ENCODE assay signal across 21 cellular contexts in the genomic region with DNA sequence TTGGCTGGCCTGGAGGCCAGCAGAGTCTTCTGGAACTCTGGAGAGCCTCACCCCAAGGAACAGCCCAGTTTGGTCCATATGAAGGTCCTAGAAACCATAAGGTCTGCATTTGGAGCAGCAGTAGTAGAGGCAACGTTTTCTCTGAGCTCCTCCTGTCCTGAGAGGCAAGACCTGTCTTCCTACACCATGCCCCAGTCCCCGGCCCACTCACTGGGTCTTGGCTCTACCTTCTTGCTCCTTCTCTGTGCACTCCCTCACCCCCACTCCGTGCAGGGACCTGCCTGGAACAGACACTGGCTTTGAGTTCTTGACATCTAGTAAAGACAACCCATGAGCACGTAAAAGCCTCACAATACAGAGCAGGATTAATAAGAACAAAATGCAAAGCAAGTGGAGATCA.
DNase-seq lines count a peak whose midpoint lies in the region; ATAC-seq lines count a peak whose summit lies in the region.
"Had no signal": no experiment of that assay in that cellular context is flagged by ENCODE, and none has a peak within 500 bp of the region (broad histone marks: within the 10 kb centered on the region; RNA-seq: fewer than 3 reads in every experiment).

No MANE protein-coding gene starts in this region.

- no peak overlapping the region for H4K91ac ChIP-seq in neuronal stem cell (ENCODE audit: low read depth, low read length, poor library complexity)

- no peak overlapping the region for H3K23ac ChIP-seq in neuronal stem cell (ENCODE audit: low read depth, low read length, poor library complexity)

- CTCF ChIA-PET in activated CD8-positive, alpha-beta memory T cell treated with anti-CD3 and anti-CD28 coated beads, Interleukin-2, amount 10 ng/mL, durations not matched to agents 7 days and 5 days (lab: Charles Lee), result no interaction called here

- no peaks in the 10 kb centered on the region for H3K4me1 Mint-ChIP-seq in activated CD8-positive, alpha-beta memory T cell treated with anti-CD3 and anti-CD28 coated beads, Interleukin-2, amount 10 ng/mL, durations not matched to agents 7 days and 5 days
- H3K4me1 Mint-ChIP-seq: B cell; CD4-positive, CD25-positive, alpha-beta regulatory T cell; GM23338 had no signal

- H4K8ac ChIP-seq in neuronal stem cell (ENCODE audit: low read depth, low read length), result no peak overlapping the region

- no peaks in the 10 kb centered on the region for H3K9me3 ChIP-seq in neuronal stem cell (replicated peaks in 1 of 2; ENCODE audit: control insufficient read depth in 2 of 2, insufficient read depth in 1 of 2, low read depth in 1 of 2, low read length in 2 of 2)

- no peaks in the 10 kb centered on the region for H3K36me3 ChIP-seq in neuronal stem cell (replicated peaks in 1 of 2; ENCODE audit: control insufficient read depth in 2 of 2, insufficient read depth in 2 of 2, low read length in 2 of 2)
- H3K36me3 ChIP-seq: BLaER1 had no signal

- no peak overlapping the region for H3K4me3 Mint-ChIP-seq in activated CD8-positive, alpha-beta memory T cell treated with anti-CD3 and anti-CD28 coated beads, Interleukin-2, amount 10 ng/mL, durations not matched to agents 7 days and 5 days
- H3K4me3 Mint-ChIP-seq: B cell; CD4-positive, CD25-positive, alpha-beta regulatory T cell; CD8-positive, alpha-beta T cell; GM23338; H9 had no signal

- H3K9ac ChIP-seq in neuronal stem cell (ENCODE audit: low read depth, low read length, poor library complexity), result no peak overlapping the region
- H3K9ac ChIP-seq: BLaER1 had no signal

- H3K4me1 ChIP-seq in neuronal stem cell (ENCODE audit: control insufficient read depth in 2 of 2, insufficient read depth in 1 of 2, low read depth in 1 of 2, low read length in 2 of 2), result no peaks in the 10 kb centered on the region
- H3K4me1 ChIP-seq: BLaER1 had no signal

- H2BK15ac ChIP-seq in neuronal stem cell (ENCODE audit: low read length), result no peak overlapping the region

- peaks cover 14% of the 10 kb centered on the region for H3K27me3 Mint-ChIP-seq in activated CD8-positive, alpha-beta memory T cell treated with anti-CD3 and anti-CD28 coated beads, Interleukin-2, amount 10 ng/mL, durations not matched to agents 7 days and 5 days

- H2AFZ ChIP-seq in neuronal stem cell (ENCODE audit: low read length), result no peak overlapping the region
- H2AFZ ChIP-seq: GM23338 had no signal

- no peak overlapping the region for H2BK120ac ChIP-seq in neuronal stem cell (ENCODE audit: low read depth, low read length)

- no peak overlapping the region for H2BK12ac ChIP-seq in neuronal stem cell (ENCODE audit: low read length)

- H3K36me3 Mint-ChIP-seq in activated CD8-positive, alpha-beta memory T cell treated with anti-CD3 and anti-CD28 coated beads, Interleukin-2, amount 10 ng/mL, durations not matched to agents 7 days and 5 days, result no peaks in the 10 kb centered on the region
- H3K36me3 Mint-ChIP-seq: CD4-positive, CD25-positive, alpha-beta regulatory T cell; CD8-positive, alpha-beta T cell had no signal

- H3K27ac ChIP-seq in neuronal stem cell (replicated peaks; ENCODE audit: low read length), result no peak overlapping the region
- H3K27ac ChIP-seq: 22Rv1, BLaER1, C4-2B had no signal

- peak overlapping the region; percentile 27 for H2BK5ac ChIP-seq in neuronal stem cell (ENCODE audit: low read length)

- no peak overlapping the region for H3K4ac ChIP-seq in neuronal stem cell (ENCODE audit: low read length)

- no peak overlapping the region for H3K4me3 ChIP-seq in neuronal stem cell (ENCODE audit: low read length in 2 of 2)
- H3K4me3 ChIP-seq: BLaER1, GM12878, GM23338 had no signal

- no peak overlapping the region for H3K14ac ChIP-seq in neuronal stem cell (ENCODE audit: low read length)

- DNase-seq in activated CD8-positive, alpha-beta memory T cell treated with anti-CD3 and anti-CD28 coated beads, Interleukin-2, amount 10 ng/mL, durations not matched to agents 7 days and 5 days, result peak; percentile 8
- no peak for DNase-seq in activated CD8-positive, alpha-beta memory T cell treated with anti-CD3 and anti-CD28 coated beads for 24 hours
- DNase-seq in neuronal stem cell (ENCODE audit: low spot score), result no peak
- DNase-seq in cerebellum (ENCODE audit: low spot score), result no peak
- DNase-seq in NCI-H2227 treated with DMSO at 0.1 percent for 48 hours (lab: John Stamatoyannopoulos, UW), result no peak
- DNase-seq in stimulated activated naive CD4-positive, alpha-beta T cell treated with Interleukin-2 at 50 U/mL for 16 hours (lab: John Stamatoyannopoulos, UW), result no peak
- DNase-seq: CD4-positive, CD25-positive, alpha-beta regulatory T cell; DMS 273 treated with DMSO at 0.1 percent for 48 hours; DMS79; EL; GDM1; H9 had no signal

- H3K9me3 Mint-ChIP-seq in activated CD8-positive, alpha-beta memory T cell treated with anti-CD3 and anti-CD28 coated beads, Interleukin-2, amount 10 ng/mL, durations not matched to agents 7 days and 5 days (ENCODE audit: low read depth), result no peaks in the 10 kb centered on the region
- H3K9me3 Mint-ChIP-seq: CD8-positive, alpha-beta T cell had no signal

- H3K27me3 ChIP-seq in neuronal stem cell (ENCODE audit: control insufficient read depth in 3 of 3, insufficient read depth in 3 of 3, low read depth in 1 of 3, low read length in 3 of 3), result peaks cover 0 to 4% (median 0%) of the 10 kb centered on the region in 3 experiments
- H3K27me3 ChIP-seq: BLaER1 had no signal

- WGBS in neuronal stem cell (ENCODE audit: extremely low coverage in 2 of 2, insufficient read length in 2 of 2, insufficient replicate concordance in 1 of 2), 2 donors, result no CpG with 5 or more reads among the region's 4 CpGs

- H3K27ac Mint-ChIP-seq in activated CD8-positive, alpha-beta memory T cell treated with anti-CD3 and anti-CD28 coated beads, Interleukin-2, amount 10 ng/mL, durations not matched to agents 7 days and 5 days, result no peak overlapping the region
- H3K27ac Mint-ChIP-seq: B cell; CD8-positive, alpha-beta T cell; GM23338; H9 had no signal

- H3K18ac ChIP-seq in neuronal stem cell (ENCODE audit: low read length), result no peak overlapping the region

- ATAC-seq in activated CD8-positive, alpha-beta memory T cell treated with anti-CD3 and anti-CD28 coated beads, Interleukin-2, amount 10 ng/mL, durations not matched to agents 7 days and 5 days, result no peak
- peak; percentile 20 for ATAC-seq in esophagus mucosa
- ATAC-seq: CD8-positive, alpha-beta T cell; GM12878; GM23338; HCT116 had no signal

- H2AK5ac ChIP-seq in neuronal stem cell (ENCODE audit: low read depth, low read length), result no peak overlapping the region

- no peak overlapping the region for H3K4me2 ChIP-seq in neuronal stem cell (ENCODE audit: insufficient read depth, low read length, poor library complexity, severe bottlenecking)
- H3K4me2 ChIP-seq: BLaER1, GM23338 had no signal

- H3K79me1 ChIP-seq in neuronal stem cell (ENCODE audit: low read depth, low read length), result no peaks in the 10 kb centered on the region
